ENCODE assay signal across 11 cellular contexts in genomic region chr7:24896031-24896433, GRCh38.
DNase-seq lines count a peak whose midpoint lies in the region; ATAC-seq lines count a peak whose summit lies in the region.
"Had no signal": no experiment of that assay in that cellular context is flagged by ENCODE, and none has a peak within 500 bp of the region (broad histone marks: within the 10 kb centered on the region; RNA-seq: fewer than 3 reads in every experiment).

No MANE protein-coding gene starts in this region.

- no peaks in the 10 kb centered on the region for H3K9me3 Mint-ChIP-seq in CD4-positive, CD25-positive, alpha-beta regulatory T cell
- no peaks in the 10 kb centered on the region for H3K9me3 Mint-ChIP-seq in activated CD4-positive, alpha-beta memory T cell treated with anti-CD3 and anti-CD28 coated beads for 36 hours

- H3K27ac ChIP-seq in CD4-positive, CD25-positive, alpha-beta regulatory T cell (ENCODE audit: insufficient read depth, low read length, poor library complexity, severe bottlenecking) = peak overlapping the region; percentile 2

- peak overlapping the region in 2 of 3 donors; percentile 25 to 56 for H3K27ac Mint-ChIP-seq in CD4-positive, CD25-positive, alpha-beta regulatory T cell
- peak overlapping the region; percentile 54 for H3K27ac Mint-ChIP-seq in activated CD4-positive, alpha-beta memory T cell treated with anti-CD3 and anti-CD28 coated beads for 36 hours

- intact Hi-C loops in activated CD4-positive, alpha-beta memory T cell treated with anti-CD3 and anti-CD28 coated beads for 36 hours (cut with micrococcal nuclease) = no loop called here

- peaks cover 3% of the 10 kb centered on the region for H3K36me3 Mint-ChIP-seq in CD4-positive, CD25-positive, alpha-beta regulatory T cell
- H3K36me3 Mint-ChIP-seq in activated CD4-positive, alpha-beta memory T cell treated with anti-CD3 and anti-CD28 coated beads for 36 hours = peaks cover 7% of the 10 kb centered on the region

- no peaks in the 10 kb centered on the region for H3K36me3 ChIP-seq in CD4-positive, CD25-positive, alpha-beta regulatory T cell (ENCODE audit: control insufficient read depth, insufficient read depth, low read length)
- H3K36me3 ChIP-seq in MG63 = no peaks in the 10 kb centered on the region

- H3K4me3 ChIP-seq in CD4-positive, CD25-positive, alpha-beta regulatory T cell (ENCODE audit: low read depth, low read length) = no peak overlapping the region
- no peak overlapping the region for H3K4me3 ChIP-seq in MG63

- POLR2A ChIA-PET in activated CD4-positive, alpha-beta memory T cell treated with anti-CD3 and anti-CD28 coated beads for 36 hours (lab: Charles Lee) = interaction anchor here (1.2 kb wide), 1 partner anchor 12 kb away, joined by 5 read pairs; no protein-coding TSS in a partner anchor

- H3K4me3 Mint-ChIP-seq in CD4-positive, CD25-positive, alpha-beta regulatory T cell = no peak overlapping the region
- no peak overlapping the region for H3K4me3 Mint-ChIP-seq in activated CD4-positive, alpha-beta memory T cell treated with anti-CD3 and anti-CD28 coated beads for 36 hours

- H3K27me3 ChIP-seq in CD4-positive, CD25-positive, alpha-beta regulatory T cell (ENCODE audit: control insufficient read depth, insufficient read depth, low read length) = no peaks in the 10 kb centered on the region
- H3K27me3 ChIP-seq in MG63 = no peaks in the 10 kb centered on the region

- H3K27me3 Mint-ChIP-seq in CD4-positive, CD25-positive, alpha-beta regulatory T cell = no peaks in the 10 kb centered on the region
- no peaks in the 10 kb centered on the region for H3K27me3 Mint-ChIP-seq in activated CD4-positive, alpha-beta memory T cell treated with anti-CD3 and anti-CD28 coated beads for 36 hours

- CTCF ChIA-PET in activated CD4-positive, alpha-beta memory T cell treated with anti-CD3 and anti-CD28 coated beads for 36 hours (lab: Charles Lee) = interaction anchor here (0.9 to 1.5 kb wide), 6 partner anchors 10 to 174 kb away, joined by 3 to 4 read pairs (median 4); partner anchors contain the start of gene OSBPL3

- no peaks in the 10 kb centered on the region for H3K9me3 ChIP-seq in CD4-positive, CD25-positive, alpha-beta regulatory T cell (ENCODE audit: control insufficient read depth in 2 of 2, low read length in 2 of 2)
- no peaks in the 10 kb centered on the region for H3K9me3 ChIP-seq in MG63

- DNase-seq in CD4-positive, CD25-positive, alpha-beta regulatory T cell = peak in 1 of 3 donors; percentile 52
- peak; percentile 38 for DNase-seq in activated CD4-positive, alpha-beta memory T cell treated with anti-CD3 and anti-CD28 coated beads for 36 hours
- DNase-seq in MG63 (no peak), NCI-H146 treated with DMSO at 0.1 percent for 48 hours (lab: John Stamatoyannopoulos, UW; ENCODE audit: unreplicated experiment) (no peak), AG08395 (ENCODE audit: low spot score) (no peak), NCI-H524 (lab: John Stamatoyannopoulos, UW) (no peak)
- DNase-seq: activated CD8-positive, alpha-beta memory T cell treated with anti-CD3 and anti-CD28 coated beads, Interleukin-2, amount 50 U/mL, for 4 hours; NCI-H146; trophoblast cell had no signal

- peaks cover 28% of the 10 kb centered on the region for H3K4me1 ChIP-seq in CD4-positive, CD25-positive, alpha-beta regulatory T cell (ENCODE audit: control insufficient read depth, insufficient read depth, low read length, poor library complexity, severe bottlenecking)

- ATAC-seq in CD4-positive, CD25-positive, alpha-beta regulatory T cell (ENCODE audit: low read depth in 2 of 2) = peak in 1 of 2 donors; percentile 7
- ATAC-seq in GM19043 (IDR thresholded peaks at IDR 0.05; ENCODE audit: low read depth, unreplicated experiment) (peak; percentile 41), HG02981 (IDR thresholded peaks at IDR 0.05; ENCODE audit: unreplicated experiment) (peak; percentile 53)

- peaks cover 30 to 65% (median 49%) of the 10 kb centered on the region in 4 donors for H3K4me1 Mint-ChIP-seq in CD4-positive, CD25-positive, alpha-beta regulatory T cell
- H3K4me1 Mint-ChIP-seq in activated CD4-positive, alpha-beta memory T cell treated with anti-CD3 and anti-CD28 coated beads for 36 hours (ENCODE audit: low read depth) = peaks cover 70% of the 10 kb centered on the region
